28 cellular contexts compared by ENCODE assay signal in genomic region chr9:115938479-115938878, GRCh38.
"Had no signal": no experiment of that assay in that cellular context is flagged by ENCODE, and none has a peak within 500 bp of the region (broad histone marks: within the 10 kb centered on the region; RNA-seq: fewer than 3 reads in every experiment).

No MANE protein-coding gene starts in this region.

- DNase-seq: activated CD4-positive, alpha-beta T cell treated with anti-CD3 and anti-CD28 coated beads for 36 hours; activated CD4-positive, CD25-positive, alpha-beta regulatory T cell; activated naive CD4-positive, alpha-beta T cell treated with Interleukin-2 at 50 U/mL for 16 hours; activated T-cell treated with anti-CD3 and anti-CD28 coated beads for 4 hours; activated T-cell treated with anti-CD3 and anti-CD28 coated beads, Interleukin-2, amount 50 U/mL, for 72 hours; aorta; caudate nucleus; cortex of kidney; effector memory CD8-positive, alpha-beta T cell; gastrocnemius medialis; glutamatergic neuron; left ventricle myocardium inferior; midbrain; naive thymus-derived CD4-positive, alpha-beta T cell; psoas muscle; sigmoid colon; stimulated activated CD4-positive, alpha-beta T cell treated with anti-CD3 and anti-CD28 coated beads, Interleukin-15, amount 100 ng/mL, for 24 hours; stimulated activated CD4-positive, alpha-beta T cell treated with anti-CD3 and anti-CD28 coated beads, Interleukin-2, amount 100 ng/mL, for 24 hours; stimulated activated naive B cell treated with anti-CD40 and anti-IgM and Interleukin-4, amounts not matched to agents 10 μg/mL and 1 μg/mL and 100 μg/mL, for 72 hours; stomach; thyroid gland; upper lobe of left lung had no signal

- ATAC-seq: activated CD4-positive, alpha-beta T cell treated with anti-CD3 and anti-CD28 coated beads for 36 hours; activated T-cell treated with anti-CD3 and anti-CD28 coated beads, Interleukin-2, amount 50 U/mL, for 72 hours; effector memory CD8-positive, alpha-beta T cell; gastrocnemius medialis; naive thymus-derived CD4-positive, alpha-beta T cell; psoas muscle; stimulated activated naive B cell treated with anti-CD40 and anti-IgM and Interleukin-4, amounts not matched to agents 10 μg/mL and 1 μg/mL and 100 μg/mL, for 72 hours had no signal

- H3K27me3 ChIP-seq: gastrocnemius medialis, sigmoid colon, stomach, thyroid gland, upper lobe of left lung, vagina had no signal

- H3K4me3 ChIP-seq: gastrocnemius medialis, left ventricle myocardium inferior, lung, psoas muscle, sigmoid colon, stomach, thyroid gland, upper lobe of left lung, vagina had no signal

- H3K4me1 Mint-ChIP-seq: activated CD4-positive, alpha-beta T cell treated with anti-CD3 and anti-CD28 coated beads for 36 hours; naive thymus-derived CD4-positive, alpha-beta T cell; stimulated activated naive B cell treated with anti-CD40 and anti-IgM and Interleukin-4, amounts not matched to agents 10 μg/mL and 1 μg/mL and 100 μg/mL, for 72 hours had no signal

- H3K4me3 Mint-ChIP-seq: activated CD4-positive, alpha-beta T cell treated with anti-CD3 and anti-CD28 coated beads for 36 hours; activated naive CD8-positive, alpha-beta T cell; activated T-cell treated with anti-CD3 and anti-CD28 coated beads, Interleukin-2, amount 50 U/mL, for 72 hours; brain; effector memory CD8-positive, alpha-beta T cell; naive thymus-derived CD4-positive, alpha-beta T cell; stimulated activated naive B cell treated with anti-CD40 and anti-IgM and Interleukin-4, amounts not matched to agents 10 μg/mL and 1 μg/mL and 100 μg/mL, for 72 hours had no signal

- H3K79me2 ChIP-seq: parathyroid adenoma had no signal

- H3K9ac ChIP-seq: parathyroid adenoma had no signal

- H3K27ac ChIP-seq: gastrocnemius medialis, left ventricle myocardium inferior, parathyroid adenoma, psoas muscle, sigmoid colon, stomach, thyroid gland, upper lobe of left lung, vagina had no signal

- H2AFZ ChIP-seq: parathyroid adenoma had no signal

- FAIRE-seq: islet of Langerhans had no signal

- H3K36me3 Mint-ChIP-seq: activated naive CD8-positive, alpha-beta T cell; brain; naive thymus-derived CD4-positive, alpha-beta T cell; stimulated activated naive B cell treated with anti-CD40 and anti-IgM and Interleukin-4, amounts not matched to agents 10 μg/mL and 1 μg/mL and 100 μg/mL, for 72 hours had no signal

- H3K27me3 Mint-ChIP-seq: brain; effector memory CD8-positive, alpha-beta T cell; stimulated activated naive B cell treated with anti-CD40 and anti-IgM and Interleukin-4, amounts not matched to agents 10 μg/mL and 1 μg/mL and 100 μg/mL, for 72 hours had no signal

- H3K27ac Mint-ChIP-seq: activated CD4-positive, alpha-beta T cell treated with anti-CD3 and anti-CD28 coated beads for 36 hours; activated naive CD8-positive, alpha-beta T cell; activated T-cell treated with anti-CD3 and anti-CD28 coated beads, Interleukin-2, amount 50 U/mL, for 72 hours; brain; effector memory CD8-positive, alpha-beta T cell; naive thymus-derived CD4-positive, alpha-beta T cell; stimulated activated naive B cell treated with anti-CD40 and anti-IgM and Interleukin-4, amounts not matched to agents 10 μg/mL and 1 μg/mL and 100 μg/mL, for 72 hours had no signal

- H3K9me3 ChIP-seq: gastrocnemius medialis, left ventricle myocardium inferior, psoas muscle, sigmoid colon, stomach, thyroid gland, upper lobe of left lung, vagina had no signal

- H3K4me1 ChIP-seq: gastrocnemius medialis, psoas muscle, sigmoid colon, stomach, thyroid gland had no signal

- H3K36me3 ChIP-seq: gastrocnemius medialis, left ventricle myocardium inferior, sigmoid colon, stomach, thyroid gland, upper lobe of left lung, vagina had no signal

- H3K9me3 Mint-ChIP-seq: brain had no signal
